ENCODE assay signal across 15 cellular contexts in the genomic region with DNA sequence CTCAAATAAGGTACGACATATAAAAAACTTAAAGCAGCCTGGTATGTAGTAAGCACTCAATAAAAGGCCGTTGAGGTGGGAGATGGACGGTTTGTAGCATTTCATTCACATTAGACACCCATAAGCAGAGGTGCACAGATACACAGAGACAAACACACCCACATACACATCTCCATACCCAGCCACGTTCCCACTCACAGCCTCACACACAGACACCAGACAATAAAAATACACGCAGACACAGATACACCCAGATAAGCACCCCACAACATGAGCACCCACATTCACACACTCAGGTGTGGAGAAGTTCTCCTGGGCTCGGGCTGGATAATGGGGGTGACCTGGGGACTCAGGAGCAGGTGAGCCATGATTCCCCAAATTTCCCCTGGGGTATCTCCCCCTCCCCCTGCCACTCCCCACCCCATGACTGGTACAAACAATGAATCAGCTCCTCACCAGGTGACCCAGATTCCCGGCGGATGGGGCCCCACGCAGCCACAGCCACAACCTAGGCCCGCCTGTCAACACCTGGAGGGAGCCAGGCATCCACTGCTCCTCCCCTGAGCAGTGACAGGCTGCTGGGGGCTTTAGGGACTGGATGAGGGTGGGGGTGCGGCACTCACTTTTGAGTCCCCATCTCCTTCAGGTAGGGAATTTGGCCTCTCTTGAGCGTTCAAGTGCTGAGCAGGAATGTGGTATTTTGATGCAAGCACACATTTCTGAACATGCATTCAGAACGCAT. TPM values are rescaled to one million over a fixed set of nuclear protein-coding genes. Genes with fewer than 3 reads are reported as not detected.
A peak's percentile ranks its signal among the peaks of the same experiment; 100 is the strongest.
DNase-seq lines count a peak whose midpoint lies in the region; FAIRE-seq and TF ChIP-seq lines count a peak whose summit lies in the region.
"Had no signal": no experiment of that assay in that cellular context is flagged by ENCODE, and none has a peak within 500 bp of the region (broad histone marks: within the 10 kb centered on the region; RNA-seq: fewer than 3 reads in every experiment).

No MANE protein-coding gene starts in this region.

- peaks cover 18% of the 10 kb centered on the region for H3K4me1 Mint-ChIP-seq in activated CD4-positive, alpha-beta T cell treated with anti-CD3 and anti-CD28 coated beads, Interleukin-2, amount 10 ng/mL, durations not matched to agents 24 days and 14 days
- H3K4me1 Mint-ChIP-seq in glutamatergic neuron (ENCODE audit: low read depth, unreplicated experiment), result peaks cover 10% of the 10 kb centered on the region
- peaks cover 17% of the 10 kb centered on the region for H3K4me1 Mint-ChIP-seq in progenitor cell of endocrine pancreas (ENCODE audit: low read depth)

- peak overlapping the region; percentile 56 for H3K4me3 ChIP-seq in NT2/D1 (ENCODE audit: insufficient read length, low read depth)
- H3K4me3 ChIP-seq: SJCRH30 had no signal

- intact Hi-C loops in activated CD4-positive, alpha-beta T cell treated with anti-CD3 and anti-CD28 coated beads, Interleukin-2, amount 10 ng/mL, durations not matched to agents 24 days and 14 days (cut with micrococcal nuclease), result loop anchor here (10.0 kb wide), 1 partner anchor 288 kb away; the partner anchor contains the start of gene SLC35B1

- no peak overlapping the region for H3K27ac Mint-ChIP-seq in activated CD4-positive, alpha-beta T cell treated with anti-CD3 and anti-CD28 coated beads, Interleukin-2, amount 10 ng/mL, durations not matched to agents 24 days and 14 days
- H3K27ac Mint-ChIP-seq in glutamatergic neuron (ENCODE audit: unreplicated experiment) (no peak overlapping the region), progenitor cell of endocrine pancreas (no peak overlapping the region)

- peak overlapping the region; percentile 84 for H3K9ac ChIP-seq in NT2/D1 (ENCODE audit: insufficient read length, low read depth)

- H3K4me3 Mint-ChIP-seq in activated CD4-positive, alpha-beta T cell treated with anti-CD3 and anti-CD28 coated beads, Interleukin-2, amount 10 ng/mL, durations not matched to agents 24 days and 14 days, result peak overlapping the region; percentile 55
- H3K4me3 Mint-ChIP-seq in glutamatergic neuron (ENCODE audit: unreplicated experiment), result peak overlapping the region; percentile 38
- peak overlapping the region; percentile 64 for H3K4me3 Mint-ChIP-seq in progenitor cell of endocrine pancreas (ENCODE audit: low read depth)

- H3K36me3 ChIP-seq in NT2/D1 (ENCODE audit: insufficient read depth, insufficient read length, low read length), result no peaks in the 10 kb centered on the region
- H3K36me3 ChIP-seq: SJCRH30 had no signal

- no peak for TF ChIP-seq CTCF in glutamatergic neuron (IDR thresholded peaks at IDR 0.05; ENCODE audit: partially characterized antibody, unreplicated experiment)
- TF ChIP-seq CTCF in progenitor cell of endocrine pancreas (IDR thresholded peaks at IDR 0.05; ENCODE audit: unreplicated experiment), result no peak

- peaks cover 80% of the 10 kb centered on the region for H3K27me3 Mint-ChIP-seq in activated CD4-positive, alpha-beta T cell treated with anti-CD3 and anti-CD28 coated beads, Interleukin-2, amount 10 ng/mL, durations not matched to agents 24 days and 14 days
- H3K27me3 Mint-ChIP-seq in glutamatergic neuron (ENCODE audit: unreplicated experiment) (peaks cover 34% of the 10 kb centered on the region), progenitor cell of endocrine pancreas (peaks cover 84% of the 10 kb centered on the region)

- no peak for TF ChIP-seq POLR2A in GM12892 (IDR thresholded peaks at IDR 0.05; ENCODE audit: low read depth, low read length)

- no peaks in the 10 kb centered on the region for H3K9me3 ChIP-seq in NT2/D1 (ENCODE audit: insufficient read depth, low read length)
- H3K9me3 ChIP-seq: SJCRH30 had no signal

- peaks cover 26% of the 10 kb centered on the region for H3K4me1 ChIP-seq in NT2/D1 (ENCODE audit: insufficient read depth, insufficient read length)

- DNase-seq in activated CD4-positive, alpha-beta T cell treated with anti-CD3 and anti-CD28 coated beads, Interleukin-2, amount 10 ng/mL, durations not matched to agents 24 days and 14 days, result no peak
- DNase-seq in activated CD4-positive, alpha-beta T cell treated with anti-CD3 and anti-CD28 coated beads, Interleukin-2, amount 50 U/mL, for 1 hour, result no peak
- DNase-seq in NT2/D1 (ENCODE audit: low read depth, low spot score) (no peak), glutamatergic neuron (no peak), progenitor cell of endocrine pancreas (ENCODE audit: low spot score, unreplicated experiment) (no peak), GM12892 (ENCODE audit: insufficient read length) (no peak), dedifferentiated amniotic fluid mesenchymal stem cell (ENCODE audit: extremely low spot score) (no peak), activated gamma-delta T cell treated with Interleukin-2 at 50 U/mL for 16 hours (no peak)
- DNase-seq: left cardiac atrium; NCI-H1048; NCI-H226; SJCRH30; stimulated activated CD4-positive, alpha-beta T cell treated with anti-CD3 and anti-CD28 coated beads, Interleukin-2, amount 100 ng/mL, for 48 hours had no signal

- H3K36me3 Mint-ChIP-seq in activated CD4-positive, alpha-beta T cell treated with anti-CD3 and anti-CD28 coated beads, Interleukin-2, amount 10 ng/mL, durations not matched to agents 24 days and 14 days (ENCODE audit: low read depth), result no peaks in the 10 kb centered on the region
- H3K36me3 Mint-ChIP-seq in glutamatergic neuron (ENCODE audit: unreplicated experiment) (no peaks in the 10 kb centered on the region), progenitor cell of endocrine pancreas (ENCODE audit: insufficient read depth) (peaks cover 1% of the 10 kb centered on the region)

- H3K9me3 Mint-ChIP-seq in activated CD4-positive, alpha-beta T cell treated with anti-CD3 and anti-CD28 coated beads, Interleukin-2, amount 10 ng/mL, durations not matched to agents 24 days and 14 days, result no peaks in the 10 kb centered on the region
- H3K9me3 Mint-ChIP-seq in glutamatergic neuron (ENCODE audit: unreplicated experiment) (peaks cover 17% of the 10 kb centered on the region), progenitor cell of endocrine pancreas (ENCODE audit: low read depth) (no peaks in the 10 kb centered on the region)

- H3K27me3 ChIP-seq in NT2/D1 (ENCODE audit: insufficient read depth, insufficient read length), result peaks cover 94% of the 10 kb centered on the region

- FAIRE-seq in GM12892 (lab: Jason Lieb, UNC), result no peak
- FAIRE-seq: A204.1 had no signal

RNA-seq across cellular contexts. Expression of gene DLX3, which starts 2.7 kb away (rescaled TPM):
- total RNA-seq in activated CD4-positive, alpha-beta T cell treated with anti-CD3 and anti-CD28 coated beads, Interleukin-2, amount 10 ng/mL, durations not matched to agents 24 days and 14 days, result 0.12 TPM in 1 of 2 replicates, not detected in the other
- total RNA-seq in glutamatergic neuron (ENCODE audit: unreplicated experiment) (0.37 TPM), progenitor cell of endocrine pancreas (1.5 and 1.8 TPM in 2 replicates)
- polyA plus RNA-seq in GM12892 (2012; ENCODE audit: missing spikeins), result not detected
- total RNA-seq: SJCRH30, urinary bladder had no signal

RNA-seq across cellular contexts. Expression of gene DLX4, which starts 23.4 kb away (rescaled TPM):
- total RNA-seq in activated CD4-positive, alpha-beta T cell treated with anti-CD3 and anti-CD28 coated beads, Interleukin-2, amount 10 ng/mL, durations not matched to agents 24 days and 14 days, result 0.21 TPM in 1 of 2 replicates, not detected in the other
- total RNA-seq in glutamatergic neuron (ENCODE audit: unreplicated experiment), result 0.29 TPM
- total RNA-seq in progenitor cell of endocrine pancreas, result 1.9 and 2.4 TPM in 2 replicates
- polyA plus RNA-seq in GM12892 (2012; ENCODE audit: missing spikeins), result 0.28 TPM
- total RNA-seq: urinary bladder had no signal
